Comparison of ENCODE assay signal across 14 cellular contexts in genomic region chr10:15472431-15473400, GRCh38.
DNase-seq lines count a peak whose midpoint lies in the region; ATAC-seq and TF ChIP-seq lines count a peak whose summit lies in the region.
"Had no signal": no experiment of that assay in that cellular context is flagged by ENCODE, and none has a peak within 500 bp of the region (broad histone marks: within the 10 kb centered on the region; RNA-seq: fewer than 3 reads in every experiment).

No MANE protein-coding gene starts in this region.

- H3K36me3 ChIP-seq in KMS-11 (ENCODE audit: insufficient read depth): no peaks in the 10 kb centered on the region
- H3K36me3 ChIP-seq in mesendoderm (ENCODE audit: control insufficient read depth, insufficient read depth, low read length): no peaks in the 10 kb centered on the region
- no peaks in the 10 kb centered on the region for H3K36me3 ChIP-seq in upper lobe of right lung

- no peak overlapping the region for H2AK5ac ChIP-seq in mesendoderm (ENCODE audit: low read length)

- no peak overlapping the region for H4K5ac ChIP-seq in mesendoderm (ENCODE audit: low read length)

- H4K8ac ChIP-seq in mesendoderm (ENCODE audit: low read depth, low read length): no peak overlapping the region

- intact Hi-C loops in upper lobe of right lung (cut with DNase I): no loop called here

- H3K27ac ChIP-seq in KMS-11 (no peak overlapping the region), mesendoderm (ENCODE audit: low read depth, low read length) (no peak overlapping the region), upper lobe of right lung (no peak overlapping the region)

- no CpG with 5 or more reads among the region's 16 CpGs for WGBS in mesendoderm (ENCODE audit: extremely low coverage, insufficient coverage, low lambda C conversion rate)

- H2AFZ ChIP-seq in KMS-11 (ENCODE audit: low read depth): 0 out of 2 replicates have a peak overlapping the region, but pooled peaks have one; percentile 7

- H2BK5ac ChIP-seq in mesendoderm (ENCODE audit: low read length): no peak overlapping the region

- no peak overlapping the region for H3K4ac ChIP-seq in mesendoderm (ENCODE audit: low read depth, low read length)

- H3K79me1 ChIP-seq in mesendoderm (ENCODE audit: low read length): no peaks in the 10 kb centered on the region

- H3K9ac ChIP-seq in KMS-11 (no peak overlapping the region), mesendoderm (ENCODE audit: low read length) (no peak overlapping the region)

- peak overlapping the region; percentile 19 for H3K56ac ChIP-seq in mesendoderm (ENCODE audit: low read length)

- H3K36me3 Mint-ChIP-seq in progenitor cell of endocrine pancreas (ENCODE audit: insufficient read depth): no peaks in the 10 kb centered on the region

- H4K20me1 ChIP-seq in KMS-11 (ENCODE audit: insufficient read depth): no peaks in the 10 kb centered on the region

- no peak for ATAC-seq in upper lobe of right lung
- ATAC-seq: naive thymus-derived CD8-positive, alpha-beta T cell had no signal

- no peak overlapping the region for H3K23ac ChIP-seq in mesendoderm (ENCODE audit: low read length)

- H2BK15ac ChIP-seq in mesendoderm (replicated peaks; ENCODE audit: low read depth): no peak overlapping the region

- H3K79me2 ChIP-seq in KMS-11 (ENCODE audit: insufficient read depth, low read depth): no peaks in the 10 kb centered on the region
- H3K79me2 ChIP-seq in mesendoderm (ENCODE audit: control insufficient read depth, insufficient read depth, low read length): no peaks in the 10 kb centered on the region

- H3K4me1 Mint-ChIP-seq in progenitor cell of endocrine pancreas (ENCODE audit: low read depth): peaks cover 19% of the 10 kb centered on the region

- H3K9me3 ChIP-seq in upper lobe of right lung: no peaks in the 10 kb centered on the region

- no peak overlapping the region for H3K4me3 Mint-ChIP-seq in progenitor cell of endocrine pancreas (ENCODE audit: low read depth)
- H3K4me3 Mint-ChIP-seq: naive thymus-derived CD8-positive, alpha-beta T cell had no signal

- peaks cover 8% of the 10 kb centered on the region for H3K27me3 Mint-ChIP-seq in progenitor cell of endocrine pancreas

- no peak overlapping the region for H2BK120ac ChIP-seq in mesendoderm (ENCODE audit: low read depth, low read length)

- H3K27me3 ChIP-seq in KMS-11 (ENCODE audit: insufficient read depth, low read depth) (no peaks in the 10 kb centered on the region), mesendoderm (ENCODE audit: insufficient read depth, low read length, poor library complexity) (no peaks in the 10 kb centered on the region), upper lobe of right lung (no peaks in the 10 kb centered on the region)

- DNase-seq in AG08396 (ENCODE audit: low spot score) (peak; percentile 48), ecto neural progenitor cell (ENCODE audit: low spot score) (peak; percentile 65), mesendoderm (peak; percentile 67), progenitor cell of endocrine pancreas (ENCODE audit: low spot score, unreplicated experiment) (no peak), upper lobe of right lung (no peak), COR-L47 (lab: John Stamatoyannopoulos, UW) (no peak)
- DNase-seq in activated CD4-positive, alpha-beta T cell treated with anti-CD3 and anti-CD28 coated beads for 48 hours: no peak
- DNase-seq: activated CD4-positive, alpha-beta T cell treated with anti-CD3 and anti-CD28 coated beads for 1 hour; hypothalamus; Karpas-422; naive thymus-derived CD8-positive, alpha-beta T cell; NCI-H2227 treated with DMSO at 0.1 percent for 48 hours; stimulated activated naive CD4-positive, alpha-beta T cell had no signal

- no peaks in the 10 kb centered on the region for H3K4me1 ChIP-seq in KMS-11 (ENCODE audit: low read depth, poor library complexity, severe bottlenecking)
- H3K4me1 ChIP-seq in mesendoderm (ENCODE audit: control insufficient read depth, low read depth, low read length): peaks cover 14% of the 10 kb centered on the region
- H3K4me1 ChIP-seq in upper lobe of right lung: no peaks in the 10 kb centered on the region

- no peak overlapping the region for H3K18ac ChIP-seq in mesendoderm (ENCODE audit: low read length)

- H3K9me3 Mint-ChIP-seq in progenitor cell of endocrine pancreas (ENCODE audit: low read depth): peaks cover 7% of the 10 kb centered on the region

- H3K4me3 ChIP-seq in KMS-11 (IDR thresholded peaks at IDR 0.05; ENCODE audit: insufficient read depth, low read depth, low read length) (no peak overlapping the region), mesendoderm (ENCODE audit: low read length) (no peak overlapping the region), upper lobe of right lung (no peak overlapping the region)

- H3K4me2 ChIP-seq in KMS-11 (no peak overlapping the region), mesendoderm (ENCODE audit: low read length) (no peak overlapping the region)

- no peak overlapping the region for H3K27ac Mint-ChIP-seq in progenitor cell of endocrine pancreas

- no peak for TF ChIP-seq CTCF in KMS-11 (conservative IDR thresholded peaks at IDR 0.05; ENCODE audit: low read depth, low read length)
- TF ChIP-seq CTCF in progenitor cell of endocrine pancreas (IDR thresholded peaks at IDR 0.05; ENCODE audit: unreplicated experiment): no peak
- TF ChIP-seq CTCF in upper lobe of right lung (IDR thresholded peaks at IDR 0.05): no peak

Comparison
In these comparisons a context has a peak if more than half of its experiments do, and no peak if none do; other contexts are left out.
1. DNase-seq: peak in AG08396 (single experiment), ecto neural progenitor cell (single experiment) and mesendoderm (single experiment); none in progenitor cell of endocrine pancreas (single experiment), upper lobe of right lung (single experiment), activated CD4-positive, alpha-beta T cell treated with anti-CD3 and anti-CD28 coated beads for 48 hours (single experiment) and COR-L47 (single experiment).